In genomic region chr6:15628499-15629131, GRCh38 we compare ENCODE assay signal across 1 cellular context.
TF ChIP-seq lines count a peak whose summit lies in the region.

No MANE protein-coding gene starts in this region.

TF ChIP-seq in GM23338, 12 proteins besides CTCF, POLR2A, EP300 and RAD21 (continued from another document):
- TF ChIP-seq, protein P1, sequence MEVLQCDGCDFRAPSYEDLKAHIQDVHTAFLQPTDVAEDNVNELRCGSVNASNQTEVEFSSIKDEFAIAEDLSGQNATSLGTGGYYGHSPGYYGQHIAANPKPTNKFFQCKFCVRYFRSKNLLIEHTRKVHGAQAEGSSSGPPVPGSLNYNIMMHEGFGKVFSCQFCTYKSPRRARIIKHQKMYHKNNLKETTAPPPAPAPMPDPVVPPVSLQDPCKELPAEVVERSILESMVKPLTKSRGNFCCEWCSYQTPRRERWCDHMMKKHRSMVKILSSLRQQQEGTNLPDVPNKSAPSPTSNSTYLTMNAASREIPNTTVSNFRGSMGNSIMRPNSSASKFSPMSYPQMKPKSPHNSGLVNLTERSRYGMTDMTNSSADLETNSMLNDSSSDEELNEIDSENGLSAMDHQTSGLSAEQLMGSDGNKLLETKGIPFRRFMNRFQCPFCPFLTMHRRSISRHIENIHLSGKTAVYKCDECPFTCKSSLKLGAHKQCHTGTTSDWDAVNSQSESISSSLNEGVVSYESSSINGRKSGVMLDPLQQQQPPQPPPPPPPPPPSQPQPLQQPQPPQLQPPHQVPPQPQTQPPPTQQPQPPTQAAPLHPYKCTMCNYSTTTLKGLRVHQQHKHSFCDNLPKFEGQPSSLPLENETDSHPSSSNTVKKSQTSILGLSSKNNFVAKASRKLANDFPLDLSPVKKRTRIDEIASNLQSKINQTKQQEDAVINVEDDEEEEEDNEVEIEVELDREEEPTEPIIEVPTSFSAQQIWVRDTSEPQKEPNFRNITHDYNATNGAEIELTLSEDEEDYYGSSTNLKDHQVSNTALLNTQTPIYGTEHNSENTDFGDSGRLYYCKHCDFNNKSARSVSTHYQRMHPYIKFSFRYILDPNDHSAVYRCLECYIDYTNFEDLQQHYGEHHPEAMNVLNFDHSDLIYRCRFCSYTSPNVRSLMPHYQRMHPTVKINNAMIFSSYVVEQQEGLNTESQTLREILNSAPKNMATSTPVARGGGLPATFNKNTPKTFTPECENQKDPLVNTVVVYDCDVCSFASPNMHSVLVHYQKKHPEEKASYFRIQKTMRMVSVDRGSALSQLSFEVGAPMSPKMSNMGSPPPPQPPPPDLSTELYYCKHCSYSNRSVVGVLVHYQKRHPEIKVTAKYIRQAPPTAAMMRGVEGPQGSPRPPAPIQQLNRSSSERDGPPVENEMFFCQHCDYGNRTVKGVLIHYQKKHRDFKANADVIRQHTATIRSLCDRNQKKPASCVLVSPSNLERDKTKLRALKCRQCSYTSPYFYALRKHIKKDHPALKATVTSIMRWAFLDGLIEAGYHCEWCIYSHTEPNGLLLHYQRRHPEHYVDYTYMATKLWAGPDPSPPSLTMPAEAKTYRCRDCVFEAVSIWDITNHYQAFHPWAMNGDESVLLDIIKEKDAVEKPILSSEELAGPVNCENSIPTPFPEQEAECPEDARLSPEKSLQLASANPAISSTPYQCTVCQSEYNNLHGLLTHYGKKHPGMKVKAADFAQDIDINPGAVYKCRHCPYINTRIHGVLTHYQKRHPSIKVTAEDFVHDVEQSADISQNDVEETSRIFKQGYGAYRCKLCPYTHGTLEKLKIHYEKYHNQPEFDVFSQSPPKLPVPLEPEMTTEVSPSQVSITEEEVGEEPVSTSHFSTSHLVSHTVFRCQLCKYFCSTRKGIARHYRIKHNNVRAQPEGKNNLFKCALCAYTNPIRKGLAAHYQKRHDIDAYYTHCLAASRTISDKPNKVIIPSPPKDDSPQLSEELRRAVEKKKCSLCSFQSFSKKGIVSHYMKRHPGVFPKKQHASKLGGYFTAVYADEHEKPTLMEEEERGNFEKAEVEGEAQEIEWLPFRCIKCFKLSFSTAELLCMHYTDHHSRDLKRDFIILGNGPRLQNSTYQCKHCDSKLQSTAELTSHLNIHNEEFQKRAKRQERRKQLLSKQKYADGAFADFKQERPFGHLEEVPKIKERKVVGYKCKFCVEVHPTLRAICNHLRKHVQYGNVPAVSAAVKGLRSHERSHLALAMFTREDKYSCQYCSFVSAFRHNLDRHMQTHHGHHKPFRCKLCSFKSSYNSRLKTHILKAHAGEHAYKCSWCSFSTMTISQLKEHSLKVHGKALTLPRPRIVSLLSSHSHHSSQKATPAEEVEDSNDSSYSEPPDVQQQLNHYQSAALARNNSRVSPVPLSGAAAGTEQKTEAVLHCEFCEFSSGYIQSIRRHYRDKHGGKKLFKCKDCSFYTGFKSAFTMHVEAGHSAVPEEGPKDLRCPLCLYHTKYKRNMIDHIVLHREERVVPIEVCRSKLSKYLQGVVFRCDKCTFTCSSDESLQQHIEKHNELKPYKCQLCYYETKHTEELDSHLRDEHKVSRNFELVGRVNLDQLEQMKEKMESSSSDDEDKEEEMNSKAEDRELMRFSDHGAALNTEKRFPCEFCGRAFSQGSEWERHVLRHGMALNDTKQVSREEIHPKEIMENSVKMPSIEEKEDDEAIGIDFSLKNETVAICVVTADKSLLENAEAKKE (CRISPR knock-in tag; IDR thresholded peaks at IDR 0.05): no peak
- TF ChIP-seq STAT1 (IDR thresholded peaks at IDR 0.05; ENCODE audit: unreplicated experiment): no peak
